ENCODE assay signal across 8 cellular contexts in genomic region chr20:50794181-50794845, GRCh38. TPM values are rescaled to one million over a fixed set of nuclear protein-coding genes. Genes with fewer than 3 reads are reported as not detected.
DNase-seq lines count a peak whose midpoint lies in the region; ATAC-seq and TF ChIP-seq lines count a peak whose summit lies in the region.

No MANE protein-coding gene starts in this region.

- H3K9me3 Mint-ChIP-seq in activated T-helper 17 cell treated with anti-CD3 and anti-CD28 coated beads, Interleukin-2, amount 50 U/mL, for 72 hours: no peaks in the 10 kb centered on the region

- DNase-seq in GM06990 (ENCODE audit: extremely low read depth, insufficient read length) (no peak), right lobe of liver (peak in 1 of 3 donors; percentile 49), upper lobe of right lung (no peak), SK-N-DZ (ENCODE audit: low spot score) (no peak), COLO668 (lab: John Stamatoyannopoulos, UW; ENCODE audit: unreplicated experiment) (no peak), kidney glomerular epithelial cell (lab: John Stamatoyannopoulos, UW) (no peak)

- H3K4me3 ChIP-seq in GM06990 (replicated peaks; ENCODE audit: low read depth, low read length) (peak overlapping the region; percentile 38), right lobe of liver (peak overlapping the region in 2 of 3 donors; percentile 12 to 78), upper lobe of right lung (peak overlapping the region; percentile 73)

- H3K4me1 ChIP-seq in right lobe of liver (peaks cover 0 to 8% (median 4%) of the 10 kb centered on the region in 4 donors), upper lobe of right lung (peaks cover 15% of the 10 kb centered on the region)

- no peak for TF ChIP-seq CTCF in GM06990 (IDR thresholded peaks at IDR 0.05; ENCODE audit: insufficient read depth, low read length, poor library complexity, severe bottlenecking)
- TF ChIP-seq CTCF in right lobe of liver (IDR thresholded peaks at IDR 0.05): no peak
- TF ChIP-seq CTCF in upper lobe of right lung (IDR thresholded peaks at IDR 0.05): no peak

- intact Hi-C loops in right lobe of liver (cut with DNase I) (no loop called here), upper lobe of right lung (cut with DNase I) (loop anchor here (10.0 kb wide), 2 partner anchors 130 to 530 kb away; no protein-coding TSS in a partner anchor)

- H3K27me3 ChIP-seq in GM06990 (replicated peaks; ENCODE audit: control insufficient read depth, insufficient read depth, low read length) (no peaks in the 10 kb centered on the region), right lobe of liver (no peaks in the 10 kb centered on the region), upper lobe of right lung (no peaks in the 10 kb centered on the region)

- peaks cover 4% of the 10 kb centered on the region for H3K4me1 Mint-ChIP-seq in activated T-helper 17 cell treated with anti-CD3 and anti-CD28 coated beads, Interleukin-2, amount 50 U/mL, for 72 hours

- H3K9me3 ChIP-seq in right lobe of liver (no peaks in the 10 kb centered on the region), upper lobe of right lung (no peaks in the 10 kb centered on the region)

- H3K27ac ChIP-seq in right lobe of liver: no peak overlapping the region
- no peak overlapping the region for H3K27ac ChIP-seq in upper lobe of right lung

- H3K36me3 Mint-ChIP-seq in activated T-helper 17 cell treated with anti-CD3 and anti-CD28 coated beads, Interleukin-2, amount 50 U/mL, for 72 hours (ENCODE audit: low read depth): no peaks in the 10 kb centered on the region

- H3K27me3 Mint-ChIP-seq in activated T-helper 17 cell treated with anti-CD3 and anti-CD28 coated beads, Interleukin-2, amount 50 U/mL, for 72 hours: no peaks in the 10 kb centered on the region

- TF ChIP-seq POLR2A in right lobe of liver (IDR thresholded peaks at IDR 0.05): no peak

- no peaks in the 10 kb centered on the region for H3K36me3 ChIP-seq in GM06990 (ENCODE audit: control insufficient read depth, insufficient read depth, low read length)
- H3K36me3 ChIP-seq in right lobe of liver: no peaks in the 10 kb centered on the region
- H3K36me3 ChIP-seq in upper lobe of right lung: no peaks in the 10 kb centered on the region

- H3K27ac Mint-ChIP-seq in activated T-helper 17 cell treated with anti-CD3 and anti-CD28 coated beads, Interleukin-2, amount 50 U/mL, for 72 hours: no peak overlapping the region

- WGBS in right lobe of liver (ENCODE audit: insufficient coverage, low coverage, low lambda C conversion rate, missing lambda C conversion rate): 5% methylated on average over 22 of the region's 35 CpGs

- ATAC-seq in HG02642 (IDR thresholded peaks at IDR 0.05; ENCODE audit: poor library complexity, unreplicated experiment) (peak; percentile 2), right lobe of liver (peak in 1 of 4 donors; percentile 1), upper lobe of right lung (no peak)
- peak; percentile 15 for ATAC-seq in activated T-helper 17 cell treated with anti-CD3 and anti-CD28 coated beads, Interleukin-2, amount 50 U/mL, for 72 hours (replicated peaks)

- H3K4me3 Mint-ChIP-seq in activated T-helper 17 cell treated with anti-CD3 and anti-CD28 coated beads, Interleukin-2, amount 50 U/mL, for 72 hours: peak overlapping the region; percentile 84

RNA-seq across cellular contexts. Expression of gene BCAS4, which starts 0.5 kb away (rescaled TPM):
- 1 to 10 TPM; 3.8 to 9.7 TPM for total RNA-seq in activated T-helper 17 cell treated with anti-CD3 and anti-CD28 coated beads, Interleukin-2, amount 50 U/mL, for 72 hours
- total RNA-seq in right lobe of liver (1 to 10 TPM in 1 of 6 experiments, under 1 TPM in 5; 0.31 to 1.4 (median 0.60) TPM), upper lobe of right lung (4.3 TPM)
- polyA plus RNA-seq in SK-N-DZ (2014; cell fraction: cytosol; rRNA removed): 18.4 and 26.0 TPM in 2 replicates
- polyA plus RNA-seq in SK-N-DZ (2014; cell fraction: nucleus; rRNA removed): 28.8 and 32.0 TPM in 2 replicates
